ENCODE assay signal across 20 cellular contexts in the genomic region with DNA sequence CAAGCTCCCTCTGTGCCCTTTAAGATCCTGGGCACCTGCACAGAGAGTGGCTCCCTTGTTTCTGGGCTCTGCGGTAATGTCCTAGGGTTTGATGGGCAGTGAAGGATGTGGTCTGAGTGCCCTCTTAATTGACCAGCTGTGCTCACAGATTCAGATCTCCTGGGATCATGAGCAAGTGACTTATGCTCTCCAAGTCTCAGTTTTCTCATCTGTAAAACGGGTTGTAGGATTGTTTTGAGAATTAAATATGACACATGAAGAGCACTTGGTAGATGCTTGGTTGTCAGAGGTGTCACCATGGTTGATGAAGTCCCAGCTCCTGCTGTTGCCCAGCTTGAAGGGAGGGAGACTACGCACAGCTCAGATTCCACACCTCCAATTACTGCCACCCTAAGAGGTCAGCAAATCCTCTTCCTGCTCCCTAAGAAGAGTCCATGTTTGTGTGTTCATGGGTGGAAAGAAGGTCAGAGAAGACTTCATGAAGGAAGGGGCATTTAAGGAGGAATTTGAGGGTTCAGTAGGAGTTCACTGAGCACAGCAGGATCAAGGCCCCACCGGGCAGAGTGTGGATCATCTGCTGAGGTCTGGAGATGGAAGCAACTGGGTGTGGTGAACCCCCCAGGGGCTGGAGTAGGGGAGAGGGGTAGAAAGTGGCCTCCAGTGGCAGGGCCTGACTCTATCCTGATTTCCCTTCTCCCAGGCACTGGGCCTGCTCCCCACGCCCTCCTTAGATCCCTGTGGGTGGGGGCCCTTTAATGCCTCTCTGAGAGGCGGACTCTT. TPM values are rescaled to one million over a fixed set of nuclear protein-coding genes. Genes with fewer than 3 reads are reported as not detected.
A peak's percentile ranks its signal among the peaks of the same experiment; 100 is the strongest.
DNase-seq lines count a peak whose midpoint lies in the region; ATAC-seq and TF ChIP-seq lines count a peak whose summit lies in the region.
"Had no signal": no experiment of that assay in that cellular context is flagged by ENCODE, and none has a peak within 500 bp of the region (broad histone marks: within the 10 kb centered on the region; RNA-seq: fewer than 3 reads in every experiment).

No MANE protein-coding gene starts in this region.

- no peak for ATAC-seq in central memory CD8-positive, alpha-beta T cell (replicated peaks; ENCODE audit: extremely low read depth, poor library complexity, severe bottlenecking)
- no peak for ATAC-seq in GM18858 (IDR thresholded peaks at IDR 0.05; ENCODE audit: unreplicated experiment)
- ATAC-seq: left colon had no signal

- H3K4me3 ChIP-seq in CD4-positive, alpha-beta memory T cell (ENCODE audit: low read length in 2 of 2): no peak overlapping the region
- H3K4me3 ChIP-seq in tibial nerve: no peak overlapping the region
- H3K4me3 ChIP-seq: PC-9, SJCRH30 had no signal

- DNase-seq in CD4-positive, alpha-beta memory T cell: no peak
- no peak for DNase-seq in Calu3
- no peak for DNase-seq in central memory CD8-positive, alpha-beta T cell (ENCODE audit: low spot score in 2 of 2)
- DNase-seq in tibial nerve (ENCODE audit: low spot score in 2 of 2): no peak
- no peak for DNase-seq in activated CD4-positive, alpha-beta T cell treated with anti-CD3 and anti-CD28 coated beads, Interleukin-2, amount 50 U/mL, for 1 hour
- DNase-seq: activated B cell treated with CpG ODN at 0.5 μM for 24 hours; activated gamma-delta T cell treated with Interleukin-2 at 50 U/mL for 16 hours; central memory CD4-positive, alpha-beta T cell; HCEC 1CT; left colon; midbrain; PC-9; SJCRH30; thyroid gland had no signal

- H3K27ac ChIP-seq in CD4-positive, alpha-beta memory T cell (ENCODE audit: low read depth, low read length): no peak overlapping the region
- no peak overlapping the region for H3K27ac ChIP-seq in tibial nerve
- H3K27ac ChIP-seq: esophagus muscularis mucosa, PC-9, SJCRH30, thyroid gland had no signal

- H3K36me3 ChIP-seq in CD4-positive, alpha-beta memory T cell (ENCODE audit: insufficient read depth, low read length): no peaks in the 10 kb centered on the region
- H3K36me3 ChIP-seq in tibial nerve: no peaks in the 10 kb centered on the region
- H3K36me3 ChIP-seq: esophagus muscularis mucosa, SJCRH30, thyroid gland had no signal

- WGBS in tibial nerve, 2 donors: 73 to 74% methylated on average over 6 of the region's 6 CpGs

- intact Hi-C loops in CD4-positive, alpha-beta memory T cell (cut with micrococcal nuclease): no loop called here
- intact Hi-C loops in Calu3 (cut with micrococcal nuclease; ENCODE audit: unreplicated experiment): no loop called here

- H3K9me3 ChIP-seq in CD4-positive, alpha-beta memory T cell (ENCODE audit: control insufficient read depth in 1 of 2, low read length in 2 of 2): no peaks in the 10 kb centered on the region
- H3K9me3 ChIP-seq in tibial nerve: no peaks in the 10 kb centered on the region
- H3K9me3 ChIP-seq: esophagus muscularis mucosa, SJCRH30, thyroid gland had no signal

- peaks cover 3 to 17% (median 9%) of the 10 kb centered on the region in 4 donors for H3K4me1 Mint-ChIP-seq in CD4-positive, alpha-beta memory T cell
- H3K4me1 Mint-ChIP-seq in Calu3 (ENCODE audit: low read depth, unreplicated experiment): no peaks in the 10 kb centered on the region
- H3K4me1 Mint-ChIP-seq in central memory CD8-positive, alpha-beta T cell: no peaks in the 10 kb centered on the region
- peaks cover 5% of the 10 kb centered on the region for H3K4me1 Mint-ChIP-seq in nephron

- CTCF ChIA-PET in CD4-positive, alpha-beta memory T cell (lab: Charles Lee; ENCODE audit: partially characterized antibody): interaction anchor here (1.9 kb wide), 1 partner anchor 175 kb away, joined by 9 read pairs; no protein-coding TSS in a partner anchor
- CTCF ChIA-PET in Calu3 (lab: Charles Lee): interaction anchor here (0.5 kb wide), 1 partner anchor 186 kb away, joined by 6 read pairs; no protein-coding TSS in a partner anchor

- H3K27me3 Mint-ChIP-seq in CD4-positive, alpha-beta memory T cell: peaks cover 28 to 37% of the 10 kb centered on the region in 2 donors
- H3K27me3 Mint-ChIP-seq in Calu3 (ENCODE audit: unreplicated experiment) (peaks cover 95% of the 10 kb centered on the region), nephron (ENCODE audit: low read depth) (peaks cover 93% of the 10 kb centered on the region)
- H3K27me3 Mint-ChIP-seq in central memory CD8-positive, alpha-beta T cell: peaks cover 71% of the 10 kb centered on the region

- TF ChIP-seq CTCF in Calu3 (IDR thresholded peaks at IDR 0.05; ENCODE audit: unreplicated experiment): no peak
- no peak for TF ChIP-seq CTCF in nephron (IDR thresholded peaks at IDR 0.05; ENCODE audit: unreplicated experiment in 3 of 3)
- TF ChIP-seq CTCF in tibial nerve (IDR thresholded peaks at IDR 0.05): no peak

- peaks cover 7% of the 10 kb centered on the region for H3K4me1 ChIP-seq in CD4-positive, alpha-beta memory T cell (ENCODE audit: insufficient read depth, low read length)
- H3K4me1 ChIP-seq in tibial nerve: peaks cover 0 to 13% (median 5%) of the 10 kb centered on the region in 4 donors
- H3K4me1 ChIP-seq: SJCRH30 had no signal

- no peak for TF ChIP-seq EP300 in tibial nerve (IDR thresholded peaks at IDR 0.05)

- POLR2A ChIA-PET in CD4-positive, alpha-beta memory T cell (lab: Charles Lee; ENCODE audit: partially characterized antibody): no interaction called here

- no peak for TF ChIP-seq POLR2A in tibial nerve (IDR thresholded peaks at IDR 0.05)

- no TSS peak for BruUV-seq in Calu3 (replicated peaks; lab: Mats Ljungman, UMichigan)

- peak overlapping the region in 1 of 7 donors; percentile 19 for H3K27ac Mint-ChIP-seq in CD4-positive, alpha-beta memory T cell
- H3K27ac Mint-ChIP-seq in Calu3 (ENCODE audit: unreplicated experiment) (no peak overlapping the region), nephron (no peak overlapping the region)
- no peak overlapping the region for H3K27ac Mint-ChIP-seq in central memory CD8-positive, alpha-beta T cell (ENCODE audit: low read depth)
- H3K27ac Mint-ChIP-seq: activated B cell treated with CpG ODN at 0.5 μM for 24 hours; stimulated activated memory B cell treated with anti-CD40 and anti-IgM and Interleukin-4, amounts not matched to agents 10 μg/mL and 1 μg/mL and 100 μg/mL, for 72 hours had no signal

- H3K4me3 Mint-ChIP-seq in CD4-positive, alpha-beta memory T cell: peak overlapping the region; percentile 31 to 81 (median 50)
- H3K4me3 Mint-ChIP-seq in Calu3 (ENCODE audit: low read depth, unreplicated experiment): peak overlapping the region; percentile 25
- peak overlapping the region; percentile 39 for H3K4me3 Mint-ChIP-seq in central memory CD8-positive, alpha-beta T cell
- H3K4me3 Mint-ChIP-seq in nephron: peak overlapping the region; percentile 58 to 74 (median 60)
- H3K4me3 Mint-ChIP-seq: stimulated activated memory B cell treated with anti-CD40 and anti-IgM and Interleukin-4, amounts not matched to agents 10 μg/mL and 1 μg/mL and 100 μg/mL, for 72 hours had no signal

- H3K9me3 Mint-ChIP-seq in CD4-positive, alpha-beta memory T cell: no peaks in the 10 kb centered on the region
- H3K9me3 Mint-ChIP-seq in Calu3 (ENCODE audit: low read depth, unreplicated experiment): no peaks in the 10 kb centered on the region
- H3K9me3 Mint-ChIP-seq in central memory CD8-positive, alpha-beta T cell: no peaks in the 10 kb centered on the region
- H3K9me3 Mint-ChIP-seq in nephron: no peaks in the 10 kb centered on the region
- H3K9me3 Mint-ChIP-seq: activated B cell treated with CpG ODN at 0.5 μM for 24 hours; stimulated activated memory B cell treated with anti-CD40 and anti-IgM and Interleukin-4, amounts not matched to agents 10 μg/mL and 1 μg/mL and 100 μg/mL, for 72 hours had no signal

- peaks cover 38% of the 10 kb centered on the region for H3K27me3 ChIP-seq in CD4-positive, alpha-beta memory T cell (ENCODE audit: insufficient read depth, low read length)
- H3K27me3 ChIP-seq in tibial nerve: peaks cover 0 to 41% of the 10 kb centered on the region in 2 donors
- H3K27me3 ChIP-seq: SJCRH30 had no signal

- no peaks in the 10 kb centered on the region for H3K36me3 Mint-ChIP-seq in CD4-positive, alpha-beta memory T cell
- H3K36me3 Mint-ChIP-seq in Calu3 (ENCODE audit: insufficient read depth, unreplicated experiment) (no peaks in the 10 kb centered on the region), nephron (ENCODE audit: low read depth) (no peaks in the 10 kb centered on the region)
- H3K36me3 Mint-ChIP-seq in central memory CD8-positive, alpha-beta T cell (ENCODE audit: insufficient read depth): no peaks in the 10 kb centered on the region
- H3K36me3 Mint-ChIP-seq: stimulated activated memory B cell treated with anti-CD40 and anti-IgM and Interleukin-4, amounts not matched to agents 10 μg/mL and 1 μg/mL and 100 μg/mL, for 72 hours had no signal

RNA-seq across cellular contexts. Expression of a gene that starts 1.4 kb away (rescaled TPM):
- not detected for total RNA-seq in CD4-positive, alpha-beta memory T cell
- polyA plus RNA-seq in CD4-positive, alpha-beta memory T cell: not detected
- total RNA-seq in Calu3 (2022) (not detected in 2 replicates), tibial nerve (under 1 TPM in 3 of 4 donors, not detected in 1; under 0.01 to 0.30 (median 0.21) TPM)
- total RNA-seq: activated B cell treated with CpG ODN at 0.5 μM for 24 hours; activated CD8-positive, alpha-beta memory T cell treated with anti-CD3 and anti-CD28 coated beads for 36 hours; SJCRH30; T-helper 2 cell treated with Interferon-gamma antibody and Interleukin-4, amounts not matched to agents 100 ng/mL and 5 ng/mL, for 36 hours had no signal
